In the genomic region with DNA sequence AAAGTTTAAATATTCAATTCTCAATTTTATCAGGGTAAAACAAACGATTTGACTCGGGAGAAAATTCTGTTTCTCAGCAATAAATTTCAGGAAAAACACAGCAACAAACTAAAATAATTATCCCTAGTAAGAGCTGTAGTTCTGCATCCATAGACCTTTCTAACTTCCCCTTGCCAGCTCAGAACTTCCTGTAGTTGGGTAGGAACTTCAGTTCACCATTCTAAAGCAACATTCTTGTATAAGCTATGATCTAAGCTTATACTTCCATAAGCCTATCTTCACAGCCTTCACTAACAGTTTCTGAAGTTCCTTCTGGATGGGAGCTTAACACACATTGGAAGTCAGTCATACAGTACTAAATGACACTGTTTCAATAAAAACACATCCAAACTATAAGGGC, we compare ENCODE assay signal across 14 cellular contexts.
"Had no signal": no experiment of that assay in that cellular context is flagged by ENCODE, and none has a peak within 500 bp of the region (broad histone marks: within the 10 kb centered on the region; RNA-seq: fewer than 3 reads in every experiment).

No MANE protein-coding gene starts in this region.

- DNase-seq: activated CD4-positive, CD25-positive, alpha-beta regulatory T cell treated with anti-CD3 and anti-CD28 coated beads, Interleukin-2, amount 50 U/mL, for 72 hours; activated effector memory CD4-positive, alpha-beta T cell treated with Interleukin-2 at 50 U/mL for 16 hours; activated naive CD4-positive, alpha-beta T cell treated with anti-CD3 and anti-CD28 coated beads, Interleukin-2, amount 50 U/mL, for 16 hours; activated T-cell treated with anti-CD3 and anti-CD28 coated beads, Interleukin-2, amount 50 U/mL, for 24 hours; islet precursor cell; mucosa of descending colon; naive thymus-derived CD4-positive, alpha-beta T cell; pancreas; stimulated activated CD4-positive, alpha-beta T cell treated with anti-CD3 and anti-CD28 coated beads, Interleukin-1b, Interleukin-23, amount 100 ng/mL, for 48 hours; stomach had no signal

- ATAC-seq: mucosa of descending colon; naive thymus-derived CD4-positive, alpha-beta T cell; pancreas had no signal

- H3K9me3 Mint-ChIP-seq: activated T-cell treated with anti-CD3 and anti-CD28 coated beads, Interleukin-2, amount 50 U/mL, for 24 hours; T-helper 2 cell treated with Interferon-gamma antibody and Interleukin-4, amounts not matched to agents 5 μg/mL and 100 μg/mL, for 36 hours had no signal

- H3K27me3 ChIP-seq: esophagus muscularis mucosa, hepatocyte, pancreas, stomach had no signal

- H3K4me1 ChIP-seq: pancreas had no signal

- H3K4me3 ChIP-seq: esophagus muscularis mucosa, hepatocyte, mucosa of descending colon, pancreas, stomach, thoracic aorta had no signal

- H3K4me2 ChIP-seq: hepatocyte had no signal

- H2AFZ ChIP-seq: hepatocyte had no signal

- H3K27me3 Mint-ChIP-seq: activated T-cell treated with anti-CD3 and anti-CD28 coated beads, Interleukin-2, amount 50 U/mL, for 24 hours; naive thymus-derived CD4-positive, alpha-beta T cell had no signal

- H3K27ac ChIP-seq: esophagus muscularis mucosa, hepatocyte, pancreas, stomach, thoracic aorta had no signal

- H3K4me3 Mint-ChIP-seq: activated T-cell treated with anti-CD3 and anti-CD28 coated beads, Interleukin-2, amount 50 U/mL, for 24 hours; naive thymus-derived CD4-positive, alpha-beta T cell; T-helper 2 cell treated with Interferon-gamma antibody and Interleukin-4, amounts not matched to agents 5 μg/mL and 100 μg/mL, for 36 hours had no signal

- H3K9me3 ChIP-seq: esophagus muscularis mucosa, mucosa of descending colon, pancreas, stomach, thoracic aorta had no signal

- H3K27ac Mint-ChIP-seq: activated T-cell treated with anti-CD3 and anti-CD28 coated beads, Interleukin-2, amount 50 U/mL, for 24 hours; naive thymus-derived CD4-positive, alpha-beta T cell; T-helper 2 cell treated with Interferon-gamma antibody and Interleukin-4, amounts not matched to agents 5 μg/mL and 100 μg/mL, for 36 hours had no signal

- FAIRE-seq: pancreas had no signal
